1 cellular context compared by ENCODE assay signal in the genomic region with DNA sequence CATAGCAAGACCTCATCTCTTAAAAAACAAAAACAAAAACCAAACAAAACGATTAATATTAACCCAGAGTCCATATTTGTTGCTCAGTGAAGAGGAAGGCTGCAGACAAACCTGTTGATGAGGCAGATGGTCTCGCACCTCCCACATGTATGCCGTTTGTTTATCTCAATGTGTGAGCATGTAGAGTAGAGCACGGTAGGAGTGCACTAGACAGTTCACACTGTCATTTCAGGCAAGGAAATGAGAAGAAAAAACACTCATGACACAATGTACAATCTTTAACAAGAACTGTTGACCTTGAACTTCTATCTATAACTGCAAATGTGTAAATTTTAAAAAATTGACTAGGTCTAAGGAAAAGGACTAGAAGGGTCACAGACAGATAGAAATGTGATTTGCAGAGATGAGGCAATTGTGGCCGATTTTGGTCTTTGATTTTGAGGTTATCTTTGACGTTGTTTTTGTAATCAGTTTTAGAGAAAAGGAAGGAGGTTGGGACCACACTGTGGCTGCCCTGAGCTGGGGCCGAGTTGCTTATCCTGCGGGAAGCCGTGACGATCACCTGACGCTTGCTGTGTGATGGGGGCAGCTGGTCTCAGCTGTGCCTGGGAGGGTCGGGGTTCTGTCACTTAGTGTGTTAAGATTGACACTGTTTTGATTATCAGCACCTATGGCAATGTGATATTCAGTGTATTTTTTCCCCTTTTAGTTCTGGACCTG.
TF ChIP-seq lines count a peak whose summit lies in the region.

No MANE protein-coding gene starts in this region.

TF ChIP-seq in HEK293, 187 proteins besides CTCF, POLR2A, EP300 and RAD21:
- TF ChIP-seq SCRT2 (tag by site-specific recombination; IDR thresholded peaks at IDR 0.05), result 0 out of 2 replicates have a peak, but pooled peaks have one; percentile 9
